In genomic region chr18:37453754-37454153, GRCh38 we compare ENCODE assay signal across 16 cellular contexts.
"Had no signal": no experiment of that assay in that cellular context is flagged by ENCODE, and none has a peak within 500 bp of the region (broad histone marks: within the 10 kb centered on the region; RNA-seq: fewer than 3 reads in every experiment).

No MANE protein-coding gene starts in this region.

- H3K36me3 Mint-ChIP-seq: activated naive CD4-positive, alpha-beta T cell treated with anti-CD3 and anti-CD28 coated beads, Interleukin-2, amount 50 U/mL, for 24 hours; naive B cell had no signal

- H3K4me1 ChIP-seq: left ventricle myocardium inferior, SJCRH30, thyroid gland had no signal

- H3K4me1 Mint-ChIP-seq: activated CD4-positive, alpha-beta T cell treated with anti-CD3 and anti-CD28 coated beads, Interleukin-2, amount 10 ng/mL, durations not matched to agents 7 days and 5 days; activated naive CD4-positive, alpha-beta T cell treated with anti-CD3 and anti-CD28 coated beads, Interleukin-2, amount 50 U/mL, for 24 hours; naive B cell had no signal

- H3K27me3 ChIP-seq: SJCRH30, thyroid gland had no signal

- H3K36me3 ChIP-seq: left ventricle myocardium inferior, SJCRH30, stomach, thyroid gland had no signal

- DNase-seq: activated CD4-positive, alpha-beta T cell treated with anti-CD3 and anti-CD28 coated beads, Interleukin-2, amount 10 ng/mL, durations not matched to agents 7 days and 5 days; activated CD4-positive, CD25-positive, alpha-beta regulatory T cell; activated effector memory CD4-positive, alpha-beta T cell treated with Interleukin-2 at 50 U/mL for 16 hours; activated T-cell treated with anti-CD3 and anti-CD28 coated beads, Interleukin-2, amount 50 U/mL, for 24 hours; amniotic stem cell; foreskin melanocyte; head of caudate nucleus; islet precursor cell; left ventricle myocardium inferior; naive B cell; SJCRH30; stimulated activated CD4-positive, alpha-beta T cell treated with anti-CD3 and anti-CD28 coated beads, Interleukin-15, amount 100 ng/mL, for 24 hours; stimulated activated CD4-positive, alpha-beta T cell treated with anti-CD3 and anti-CD28 coated beads, Interleukin-4, amount 100 ng/mL, for 4 hours; stomach; thyroid gland had no signal

- H3K9me3 Mint-ChIP-seq: activated CD4-positive, alpha-beta T cell treated with anti-CD3 and anti-CD28 coated beads, Interleukin-2, amount 10 ng/mL, durations not matched to agents 7 days and 5 days; activated naive CD4-positive, alpha-beta T cell treated with anti-CD3 and anti-CD28 coated beads, Interleukin-2, amount 50 U/mL, for 24 hours; activated T-cell treated with anti-CD3 and anti-CD28 coated beads, Interleukin-2, amount 50 U/mL, for 24 hours had no signal

- H3K27ac Mint-ChIP-seq: activated CD4-positive, alpha-beta T cell treated with anti-CD3 and anti-CD28 coated beads, Interleukin-2, amount 10 ng/mL, durations not matched to agents 7 days and 5 days; activated naive CD4-positive, alpha-beta T cell treated with anti-CD3 and anti-CD28 coated beads, Interleukin-2, amount 50 U/mL, for 24 hours; activated T-cell treated with anti-CD3 and anti-CD28 coated beads, Interleukin-2, amount 50 U/mL, for 24 hours; naive B cell had no signal

- H3K4me3 Mint-ChIP-seq: activated CD4-positive, alpha-beta T cell treated with anti-CD3 and anti-CD28 coated beads, Interleukin-2, amount 10 ng/mL, durations not matched to agents 7 days and 5 days; activated naive CD4-positive, alpha-beta T cell treated with anti-CD3 and anti-CD28 coated beads, Interleukin-2, amount 50 U/mL, for 24 hours; activated T-cell treated with anti-CD3 and anti-CD28 coated beads, Interleukin-2, amount 50 U/mL, for 24 hours; naive B cell had no signal

- H3K27me3 Mint-ChIP-seq: activated CD4-positive, alpha-beta T cell treated with anti-CD3 and anti-CD28 coated beads, Interleukin-2, amount 10 ng/mL, durations not matched to agents 7 days and 5 days; activated naive CD4-positive, alpha-beta T cell treated with anti-CD3 and anti-CD28 coated beads, Interleukin-2, amount 50 U/mL, for 24 hours; activated T-cell treated with anti-CD3 and anti-CD28 coated beads, Interleukin-2, amount 50 U/mL, for 24 hours had no signal

- H3K4me3 ChIP-seq: left ventricle myocardium inferior, SJCRH30, stomach, thyroid gland had no signal

- H3K27ac ChIP-seq: left ventricle myocardium inferior, SJCRH30, thyroid gland had no signal
